ENCODE assay signal across 34 cellular contexts in genomic region chr1:66517959-66518358, GRCh38.
"Had no signal": no experiment of that assay in that cellular context is flagged by ENCODE, and none has a peak within 500 bp of the region (broad histone marks: within the 10 kb centered on the region; RNA-seq: fewer than 3 reads in every experiment).

No MANE protein-coding gene starts in this region.

- H3K36me3 ChIP-seq: MG63 had no signal

- H3K4me3 ChIP-seq: MG63 had no signal

- H3K9me3 ChIP-seq: MG63 had no signal

- DNase-seq: Karpas-422, Kasumi-1, MG63, MM.1S, MV-4-11, NCI-H1048, NCI-H1092, NCI-H1092 treated with DMSO at 0.1 percent for 48 hours, NCI-H1105, NCI-H1105 treated with DMSO at 0.1 percent for 48 hours, NCI-H1417, NCI-H1417 treated with DMSO at 0.1 percent for 48 hours, NCI-H1436, NCI-H1436 treated with DMSO at 0.1 percent for 48 hours, NCI-H146, NCI-H1694, NCI-H1694 treated with DMSO at 0.1 percent for 48 hours, NCI-H187, NCI-H187 treated with DMSO at 0.1 percent for 48 hours, NCI-H1930, NCI-H2029, NCI-H2029 treated with DMSO at 0.1 percent for 48 hours, NCI-H2081, NCI-H2081 treated with DMSO at 0.1 percent for 48 hours, NCI-H2107, NCI-H2171, NCI-H2171 treated with DMSO at 0.1 percent for 48 hours, NCI-H2227 treated with DMSO at 0.1 percent for 48 hours, NCI-H226, NCI-H345, NCI-H446, NCI-H446 treated with DMSO at 0.1 percent for 48 hours, NCI-H510A, NCI-H510A treated with DMSO at 0.1 percent for 48 hours had no signal
